Comparison of ENCODE assay signal across 8 cellular contexts in genomic region chr11:279966-280761, GRCh38. TPM values are rescaled to one million over a fixed set of nuclear protein-coding genes. Genes with fewer than 3 reads are reported as not detected.
DNase-seq lines count a peak whose midpoint lies in the region; ATAC-seq, FAIRE-seq and TF ChIP-seq lines count a peak whose summit lies in the region.

No MANE protein-coding gene starts in this region.

- H3K36me3 Mint-ChIP-seq in T-cell, result no peaks in the 10 kb centered on the region

- POLR2A ChIA-PET in T-cell (lab: Charles Lee), result no interaction called here

- H3K27me3 ChIP-seq in osteoblast (ENCODE audit: insufficient read depth, low read length), result peaks cover 64% of the 10 kb centered on the region

- H3K79me2 ChIP-seq in osteoblast (ENCODE audit: insufficient read depth, low read length), result no peaks in the 10 kb centered on the region

- TF ChIP-seq CTCF in osteoblast (IDR thresholded peaks at IDR 0.05; ENCODE audit: extremely low read depth, low read depth, low read length), result no peak

- TF ChIP-seq POLR2A in GM12892 (IDR thresholded peaks at IDR 0.05; ENCODE audit: low read depth, low read length), result no peak

- peaks cover 0 to 16% of the 10 kb centered on the region in 2 donors for H3K27me3 Mint-ChIP-seq in T-cell

- no peaks in the 10 kb centered on the region for H3K36me3 ChIP-seq in osteoblast (ENCODE audit: insufficient read depth, low read length)

- no peak overlapping the region for H3K27ac ChIP-seq in osteoblast (ENCODE audit: low read depth, low read length)

- H3K27ac Mint-ChIP-seq in T-cell, result peak overlapping the region; percentile 57 to 74

- FAIRE-seq in GM12892 (lab: Jason Lieb, UNC) (no peak), RCC 7860 (lab: Jason Lieb, UNC) (no peak)

- CTCF ChIA-PET in T-cell (lab: Charles Lee), result interaction anchor here (1.0 to 2.1 kb wide), 3 partner anchors 29 to 30 kb away, joined by 5 to 8 read pairs (median 7); no protein-coding TSS in a partner anchor

- H3K9me3 Mint-ChIP-seq in T-cell, result peaks cover 0 to 9% (median 0%) of the 10 kb centered on the region in 3 donors

- peak overlapping the region; percentile 23 for H3K4me2 ChIP-seq in osteoblast (ENCODE audit: insufficient read depth, low read length)

- H4K20me1 ChIP-seq in osteoblast (ENCODE audit: insufficient read depth, low read length), result no peaks in the 10 kb centered on the region

- H3K9me3 ChIP-seq in osteoblast (ENCODE audit: low read depth, low read length), result no peaks in the 10 kb centered on the region

- no peak overlapping the region for H2AFZ ChIP-seq in osteoblast (ENCODE audit: low read length)

- H3K4me3 Mint-ChIP-seq in T-cell, result peak overlapping the region; percentile 84 to 91 (median 85)

- H3K4me1 ChIP-seq in osteoblast (ENCODE audit: insufficient read depth, low read length), result no peaks in the 10 kb centered on the region

- H3K4me1 Mint-ChIP-seq in T-cell, result peaks cover 43 to 62% (median 54%) of the 10 kb centered on the region in 3 donors

- ATAC-seq in T-cell (replicated peaks in 1 of 4) (peak; percentile 55 to 61 (median 58)), GM18498 (IDR thresholded peaks at IDR 0.05; ENCODE audit: unreplicated experiment) (no peak)

- DNase-seq in GM12892 (ENCODE audit: insufficient read length), result peak; percentile 49
- DNase-seq in T-cell, result peak in 24 of 34 experiments; percentile 29 to 64 (median 51)
- peak; percentile 36 for DNase-seq in effector CD4-positive, alpha-beta T cell
- peak; percentile 95 for DNase-seq in osteoblast (ENCODE audit: insufficient read length, low spot score, missing footprints)
- DNase-seq in SKM-1 treated with dmso at 0.1 percent for 144 hours (lab: John Stamatoyannopoulos, UW; ENCODE audit: unreplicated experiment), result no peak
- DNase-seq in RCC 7860 (ENCODE audit: low spot score), result no peak
- no peak for DNase-seq in NCI-H345 (lab: John Stamatoyannopoulos, UW)

- H3K4me3 ChIP-seq in osteoblast (ENCODE audit: insufficient read depth, low read length), result no peak overlapping the region

RNA-seq across cellular contexts. Expression of gene NLRP6, which starts 2.0 kb away (rescaled TPM):
- not detected for polyA plus RNA-seq in GM12892 (2012; ENCODE audit: missing spikeins)
- total RNA-seq in T-cell (10 to 100 TPM in 3 of 5 donors, 1 to 10 TPM in 2; 6.7 to 27.7 (median 20.9) TPM), osteoblast (not detected in 2 replicates)

RNA-seq across cellular contexts. Expression of gene PGGHG, which starts 8.8 kb away (rescaled TPM):
- polyA plus RNA-seq in GM12892 (2012; ENCODE audit: missing spikeins), result 13.7 TPM
- 100 to 1,000 TPM; 252 to 818 (median 459) TPM for total RNA-seq in T-cell
- total RNA-seq in osteoblast, result 7.7 and 8.7 TPM in 2 replicates

RNA-seq across cellular contexts. Expression of gene IFITM5, which starts 19.2 kb away (rescaled TPM):
- polyA plus RNA-seq in GM12892 (2012; ENCODE audit: missing spikeins), result not detected
- total RNA-seq in T-cell (not detected), osteoblast (not detected in 2 replicates)

RNA-seq across cellular contexts. Expression of gene IFITM2, which starts 27.5 kb away (rescaled TPM):
- 157 TPM for polyA plus RNA-seq in GM12892 (2012; ENCODE audit: missing spikeins)
- total RNA-seq in T-cell, result 100 to 1,000 TPM; 276 to 654 (median 359) TPM
- 54.5 and 105 TPM in 2 replicates for total RNA-seq in osteoblast

RNA-seq across cellular contexts. Expression of gene IFITM1, which starts 33.7 kb away (rescaled TPM):
- polyA plus RNA-seq in GM12892 (2012; ENCODE audit: missing spikeins), result 237 TPM
- total RNA-seq in T-cell (100 to 1,000 TPM; 201 to 427 (median 243) TPM), osteoblast (48.6 and 64.4 TPM in 2 replicates)

Comparison
In these comparisons a context has a peak if more than half of its experiments do, and no peak if none do; other contexts are left out.
1. DNase-seq: peak in GM12892 (single experiment), T-cell (24 of 34), effector CD4-positive, alpha-beta T cell (single experiment) and osteoblast (single experiment); none in SKM-1 treated with dmso at 0.1 percent for 144 hours (single experiment), RCC 7860 (single experiment) and NCI-H345 (single experiment).
2. RNA of gene PGGHG, which starts 8.8 kb away (total RNA-seq): 252 to 818 TPM in T-cell; 7.7 to 8.7 TPM in osteoblast; every median in the first group is over 10 times any median in the second.